Comparison of ENCODE assay signal across 8 cellular contexts in genomic region chr4:168153596-168154440, GRCh38.
DNase-seq lines count a peak whose midpoint lies in the region; ATAC-seq lines count a peak whose summit lies in the region.

No MANE protein-coding gene starts in this region.

- ATAC-seq in GM18909 (IDR thresholded peaks at IDR 0.05; ENCODE audit: poor library complexity, unreplicated experiment) = peak; percentile 92
- ATAC-seq in HG03342 (IDR thresholded peaks at IDR 0.05; ENCODE audit: unreplicated experiment) = peak; percentile 84

- DNase-seq in AG20443 (ENCODE audit: low spot score) (peak; percentile 28), NCI-H524 treated with DMSO at 0.1 percent for 48 hours (lab: John Stamatoyannopoulos, UW) (peak; percentile 4), dermis microvascular lymphatic vessel endothelial cell (ENCODE audit: low read depth in 2 of 2) (peak; percentile 62 to 77), medulla oblongata (ENCODE audit: extremely low spot score) (peak; percentile 80)
- peak; percentile 1 to 42 for DNase-seq in activated CD4-positive, alpha-beta T cell treated with anti-CD3 and anti-CD28 coated beads, Interleukin-2, amount 50 U/mL, for 24 hours (ENCODE audit: low read depth in 1 of 2, low spot score in 1 of 2)
- DNase-seq in stimulated activated CD8-positive, alpha-beta memory T cell treated with anti-CD3 and anti-CD28 coated beads, Interleukin-15, amount 100 ng/mL, for 1 hour (ENCODE audit: low read depth) = peak; percentile 20

Comparison
In these comparisons a context has a peak if more than half of its experiments do, and no peak if none do; other contexts are left out.
1. Peak in every context shown above with its lines: DNase-seq and ATAC-seq.
2. DNase-seq: peak in every context shown above with its lines; median percentile 80 in medulla oblongata; 70 in dermis microvascular lymphatic vessel endothelial cell; 28 in AG20443; 22 in activated CD4-positive, alpha-beta T cell treated with anti-CD3 and anti-CD28 coated beads, Interleukin-2, amount 50 U/mL, for 24 hours; 20 in stimulated activated CD8-positive, alpha-beta memory T cell treated with anti-CD3 and anti-CD28 coated beads, Interleukin-15, amount 100 ng/mL, for 1 hour; 4 in NCI-H524 treated with DMSO at 0.1 percent for 48 hours.